In genomic region chr20:40323411-40323810, GRCh38 we compare ENCODE assay signal across 1 cellular context.
TF ChIP-seq lines count a peak whose summit lies in the region.

No MANE protein-coding gene starts in this region.

TF ChIP-seq in HEK293, 187 proteins besides CTCF, POLR2A, EP300 and RAD21 (continued from another document):
- TF ChIP-seq REST (tag by site-specific recombination; IDR thresholded peaks at IDR 0.05) = no peak
- TF ChIP-seq OVOL3 (tag by site-specific recombination; IDR thresholded peaks at IDR 0.05) = no peak
- TF ChIP-seq, protein P1, sequence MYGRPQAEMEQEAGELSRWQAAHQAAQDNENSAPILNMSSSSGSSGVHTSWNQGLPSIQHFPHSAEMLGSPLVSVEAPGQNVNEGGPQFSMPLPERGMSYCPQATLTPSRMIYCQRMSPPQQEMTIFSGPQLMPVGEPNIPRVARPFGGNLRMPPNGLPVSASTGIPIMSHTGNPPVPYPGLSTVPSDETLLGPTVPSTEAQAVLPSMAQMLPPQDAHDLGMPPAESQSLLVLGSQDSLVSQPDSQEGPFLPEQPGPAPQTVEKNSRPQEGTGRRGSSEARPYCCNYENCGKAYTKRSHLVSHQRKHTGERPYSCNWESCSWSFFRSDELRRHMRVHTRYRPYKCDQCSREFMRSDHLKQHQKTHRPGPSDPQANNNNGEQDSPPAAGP (tag by site-specific recombination; IDR thresholded peaks at IDR 0.05) = no peak
TF ChIP-seq in HEK293: peak in this region for 3.
